In the genomic region with DNA sequence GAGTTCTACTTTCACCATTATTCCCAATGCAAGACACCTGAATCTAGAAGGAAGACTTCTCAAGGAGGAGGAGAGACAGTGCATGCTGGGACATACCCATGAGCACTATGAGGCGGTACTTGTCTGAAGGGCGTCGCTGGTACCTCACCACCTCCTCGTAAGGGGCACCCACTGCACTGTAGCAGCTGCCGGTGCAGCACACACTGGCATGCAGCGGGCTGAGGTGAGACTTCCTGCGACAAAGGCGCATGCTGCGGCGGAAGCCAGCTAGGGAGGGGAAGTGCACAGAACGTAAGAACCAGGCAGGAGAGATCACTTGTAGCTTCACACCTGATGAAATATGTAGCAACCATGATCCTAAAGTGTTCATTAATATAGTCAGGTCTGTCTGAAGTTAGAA, we compare ENCODE assay signal across 1 cellular context.
TF ChIP-seq lines count a peak whose summit lies in the region.

No MANE protein-coding gene starts in this region.

TF ChIP-seq in GM23338, 12 proteins besides CTCF, POLR2A, EP300 and RAD21 (continued from another document):
- TF ChIP-seq, protein P1, sequence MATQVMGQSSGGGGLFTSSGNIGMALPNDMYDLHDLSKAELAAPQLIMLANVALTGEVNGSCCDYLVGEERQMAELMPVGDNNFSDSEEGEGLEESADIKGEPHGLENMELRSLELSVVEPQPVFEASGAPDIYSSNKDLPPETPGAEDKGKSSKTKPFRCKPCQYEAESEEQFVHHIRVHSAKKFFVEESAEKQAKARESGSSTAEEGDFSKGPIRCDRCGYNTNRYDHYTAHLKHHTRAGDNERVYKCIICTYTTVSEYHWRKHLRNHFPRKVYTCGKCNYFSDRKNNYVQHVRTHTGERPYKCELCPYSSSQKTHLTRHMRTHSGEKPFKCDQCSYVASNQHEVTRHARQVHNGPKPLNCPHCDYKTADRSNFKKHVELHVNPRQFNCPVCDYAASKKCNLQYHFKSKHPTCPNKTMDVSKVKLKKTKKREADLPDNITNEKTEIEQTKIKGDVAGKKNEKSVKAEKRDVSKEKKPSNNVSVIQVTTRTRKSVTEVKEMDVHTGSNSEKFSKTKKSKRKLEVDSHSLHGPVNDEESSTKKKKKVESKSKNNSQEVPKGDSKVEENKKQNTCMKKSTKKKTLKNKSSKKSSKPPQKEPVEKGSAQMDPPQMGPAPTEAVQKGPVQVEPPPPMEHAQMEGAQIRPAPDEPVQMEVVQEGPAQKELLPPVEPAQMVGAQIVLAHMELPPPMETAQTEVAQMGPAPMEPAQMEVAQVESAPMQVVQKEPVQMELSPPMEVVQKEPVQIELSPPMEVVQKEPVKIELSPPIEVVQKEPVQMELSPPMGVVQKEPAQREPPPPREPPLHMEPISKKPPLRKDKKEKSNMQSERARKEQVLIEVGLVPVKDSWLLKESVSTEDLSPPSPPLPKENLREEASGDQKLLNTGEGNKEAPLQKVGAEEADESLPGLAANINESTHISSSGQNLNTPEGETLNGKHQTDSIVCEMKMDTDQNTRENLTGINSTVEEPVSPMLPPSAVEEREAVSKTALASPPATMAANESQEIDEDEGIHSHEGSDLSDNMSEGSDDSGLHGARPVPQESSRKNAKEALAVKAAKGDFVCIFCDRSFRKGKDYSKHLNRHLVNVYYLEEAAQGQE (IDR thresholded peaks at IDR 0.05; ENCODE audit: unreplicated experiment), result no peak
